In genomic region chr19:29211562-29212416, GRCh38 we compare ENCODE assay signal across 8 cellular contexts. TPM values are rescaled to one million over a fixed set of nuclear protein-coding genes. Genes with fewer than 3 reads are reported as not detected.
DNase-seq lines count a peak whose midpoint lies in the region; ATAC-seq and TF ChIP-seq lines count a peak whose summit lies in the region.

No MANE protein-coding gene starts in this region.

- H3K27ac ChIP-seq in gastroesophageal sphincter (peak overlapping the region; percentile 83 to 98 (median 92)), rectal smooth muscle tissue (ENCODE audit: low read depth, low read length) (peak overlapping the region; percentile 94)

- no peak for TF ChIP-seq CTCF in gastroesophageal sphincter (IDR thresholded peaks at IDR 0.05)

- DNase-seq in stimulated activated CD4-positive, alpha-beta T cell treated with anti-CD3 and anti-CD28 coated beads, Interleukin-4, amount 100 ng/mL, for 24 hours: peak; percentile 17
- no peak for DNase-seq in stimulated activated CD4-positive, alpha-beta T cell treated with anti-CD3 and anti-CD28 coated beads, Interleukin-4, amount 100 ng/mL, for 1 hour
- DNase-seq in activated CD4-positive, alpha-beta T cell treated with anti-CD3 and anti-CD28 coated beads, Interleukin-2, amount 50 U/mL, for 48 hours: peak; percentile 7 to 20
- DNase-seq in NCI-H446 treated with DMSO at 0.1 percent for 48 hours (lab: John Stamatoyannopoulos, UW): no peak

- no peaks in the 10 kb centered on the region for H3K27me3 ChIP-seq in gastroesophageal sphincter
- no peaks in the 10 kb centered on the region for H3K27me3 ChIP-seq in rectal smooth muscle tissue (ENCODE audit: control insufficient read depth, insufficient read depth, low read length)

- H3K4me1 ChIP-seq in gastroesophageal sphincter (peaks cover 0 to 44% (median 15%) of the 10 kb centered on the region in 3 donors), rectal smooth muscle tissue (ENCODE audit: control insufficient read depth, insufficient read depth, low read length) (peaks cover 3% of the 10 kb centered on the region)

- 23 to 29% methylated on average over 13 to 15 of the region's 18 CpGs for WGBS in gastroesophageal sphincter (ENCODE audit: low coverage in 1 of 2), 2 donors

- H3K9ac ChIP-seq in rectal smooth muscle tissue (ENCODE audit: low read length): peak overlapping the region; percentile 79

- H3K36me3 ChIP-seq in gastroesophageal sphincter (peaks cover 0 to 12% of the 10 kb centered on the region in 2 donors), rectal smooth muscle tissue (ENCODE audit: control insufficient read depth, insufficient read depth, low read length) (peaks cover 1% of the 10 kb centered on the region)

- TF ChIP-seq EP300 in gastroesophageal sphincter (IDR thresholded peaks at IDR 0.05): no peak

- H3K4me3 ChIP-seq in gastroesophageal sphincter (peak overlapping the region; percentile 64 to 73), rectal smooth muscle tissue (ENCODE audit: low read length) (peak overlapping the region; percentile 64)

- TF ChIP-seq POLR2A in gastroesophageal sphincter (IDR thresholded peaks at IDR 0.05): no peak

- ATAC-seq in gastroesophageal sphincter (no peak), HG02571 (IDR thresholded peaks at IDR 0.05; ENCODE audit: unreplicated experiment) (no peak), HG03039 (IDR thresholded peaks at IDR 0.05; ENCODE audit: unreplicated experiment) (no peak)

- H3K9me3 ChIP-seq in gastroesophageal sphincter: no peaks in the 10 kb centered on the region

RNA-seq across cellular contexts. Expression of gene UQCRFS1, which starts 1.2 kb away (rescaled TPM):
- total RNA-seq in gastroesophageal sphincter: 10 to 100 TPM; 34.7 to 40.6 (median 37.7) TPM

Comparison
In these comparisons a context has a peak if more than half of its experiments do, and no peak if none do; other contexts are left out.
1. DNase-seq: peak in stimulated activated CD4-positive, alpha-beta T cell treated with anti-CD3 and anti-CD28 coated beads, Interleukin-4, amount 100 ng/mL, for 24 hours (single experiment) and activated CD4-positive, alpha-beta T cell treated with anti-CD3 and anti-CD28 coated beads, Interleukin-2, amount 50 U/mL, for 48 hours (2 of 2); none in stimulated activated CD4-positive, alpha-beta T cell treated with anti-CD3 and anti-CD28 coated beads, Interleukin-4, amount 100 ng/mL, for 1 hour (single experiment) and NCI-H446 treated with DMSO at 0.1 percent for 48 hours (single experiment).